ENCODE assay signal across 10 cellular contexts in the genomic region with DNA sequence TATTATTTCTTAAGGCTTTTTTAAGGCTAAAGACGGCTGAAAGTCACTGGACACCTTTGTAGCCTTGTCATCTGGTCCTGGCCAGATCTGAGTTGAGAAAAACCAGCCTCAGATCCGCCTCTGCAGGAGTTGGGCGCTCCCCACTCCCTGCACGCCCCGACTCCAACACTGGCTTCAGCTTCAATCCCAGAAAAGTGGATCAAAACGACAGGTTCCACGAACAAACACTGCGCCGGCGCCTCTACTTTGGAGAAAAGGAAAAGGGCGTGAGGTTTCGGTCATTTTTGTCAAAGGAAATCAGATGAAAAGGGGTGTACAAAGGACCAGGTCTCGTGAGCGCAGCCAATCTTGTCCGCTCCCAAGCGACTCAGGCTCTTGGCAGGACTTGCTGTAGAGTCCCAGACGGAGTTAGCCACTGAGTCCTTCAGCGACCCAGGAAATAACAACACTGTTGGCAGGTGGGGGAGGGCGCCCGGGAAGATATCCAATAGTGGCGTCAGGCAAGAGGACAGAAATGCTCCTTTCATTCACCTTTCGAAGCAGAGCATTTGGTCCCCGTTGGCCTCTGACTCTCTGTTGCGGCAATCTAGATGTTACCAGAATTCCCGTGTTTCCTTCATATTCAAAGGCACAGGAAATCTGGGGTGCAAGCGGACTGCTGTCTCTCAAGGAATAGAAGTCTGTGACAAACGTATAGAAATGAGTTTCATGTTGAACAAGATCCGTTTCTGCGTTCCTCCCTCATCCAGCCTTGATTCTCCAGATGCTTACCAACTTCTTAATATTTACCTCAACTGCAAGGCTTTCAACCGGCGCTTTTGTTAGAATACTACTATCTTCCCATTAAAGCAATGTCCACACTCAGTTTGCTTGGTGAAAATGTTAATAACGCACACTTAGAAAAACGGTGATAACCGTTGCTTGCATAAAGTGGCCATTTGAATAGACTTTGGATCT. TPM values are rescaled to one million over a fixed set of nuclear protein-coding genes. Genes with fewer than 3 reads are reported as not detected.
DNase-seq lines count a peak whose midpoint lies in the region; ATAC-seq, FAIRE-seq and TF ChIP-seq lines count a peak whose summit lies in the region.
"Had no signal": no experiment of that assay in that cellular context is flagged by ENCODE, and none has a peak within 500 bp of the region (broad histone marks: within the 10 kb centered on the region; RNA-seq: fewer than 3 reads in every experiment).

No MANE protein-coding gene starts in this region.

- DNase-seq in heart left ventricle (peak in 2 of 5 donors; percentile 31 to 52), Right ventricle myocardium inferior (ENCODE audit: missing footprints) (no peak), lung (ENCODE audit: low spot score) (peak; percentile 36), uterus (peak; percentile 17 to 36), SHP77 treated with DMSO at 0.1 percent for 48 hours (lab: John Stamatoyannopoulos, UW) (no peak), GM19239 (ENCODE audit: insufficient read length, low spot score) (no peak), GM19240 (ENCODE audit: insufficient read length, low spot score) (no peak)
- DNase-seq: T-helper 9 cell had no signal

- 8 to 14% (median 8%) methylated on average over 34 of the region's 34 CpGs for WGBS in heart left ventricle, 4 donors
- 9% methylated on average over 34 of the region's 34 CpGs for WGBS in lung, 2 donors

- H3K4me3 ChIP-seq in heart left ventricle (peak overlapping the region in 7 of 12 donors; percentile 0 to 63 (median 20)), lung (no peak overlapping the region), uterus (no peak overlapping the region)

- TF ChIP-seq CTCF in heart left ventricle (IDR thresholded peaks at IDR 0.05) (no peak), lung (IDR thresholded peaks at IDR 0.05; ENCODE audit: control extremely low read depth, extremely low read depth) (no peak), uterus (IDR thresholded peaks at IDR 0.05) (no peak)

- no peaks in the 10 kb centered on the region for H3K36me3 Mint-ChIP-seq in dendritic cell treated with granulocyte-macrophage colony-stimulating factor and Interleukin-4, amounts not matched to agents 40 ng/mL and 50 ng/mL, for 4 days (ENCODE audit: low read depth)

- TF ChIP-seq POLR2A in heart left ventricle (IDR thresholded peaks at IDR 0.05) (no peak), uterus (IDR thresholded peaks at IDR 0.05) (no peak)

- H3K9me3 Mint-ChIP-seq in dendritic cell treated with granulocyte-macrophage colony-stimulating factor and Interleukin-4, amounts not matched to agents 40 ng/mL and 50 ng/mL, for 4 days = no peaks in the 10 kb centered on the region

- peaks cover 0 to 13% (median 2%) of the 10 kb centered on the region in 12 donors for H3K9me3 ChIP-seq in heart left ventricle
- H3K9me3 ChIP-seq in lung (ENCODE audit: control insufficient read depth in 2 of 2, insufficient read depth in 1 of 2, low read length in 1 of 2) = peaks cover 0 to 6% of the 10 kb centered on the region in 2 donors
- H3K9me3 ChIP-seq in uterus = no peaks in the 10 kb centered on the region

- no peak for FAIRE-seq in GM19239 (lab: Jason Lieb, UNC)

- H3K27me3 ChIP-seq in heart left ventricle = peaks cover 0 to 44% (median 29%) of the 10 kb centered on the region in 9 donors
- no peaks in the 10 kb centered on the region for H3K27me3 ChIP-seq in lung (ENCODE audit: control insufficient read depth, insufficient read depth)
- peaks cover 0 to 4% of the 10 kb centered on the region in 2 donors for H3K27me3 ChIP-seq in uterus

- peak overlapping the region; percentile 55 for H3K4me3 Mint-ChIP-seq in dendritic cell treated with granulocyte-macrophage colony-stimulating factor and Interleukin-4, amounts not matched to agents 40 ng/mL and 50 ng/mL, for 4 days

- no peak overlapping the region for H3K27ac ChIP-seq in heart left ventricle
- no peak overlapping the region for H3K27ac ChIP-seq in lung (ENCODE audit: low read depth in 1 of 2, low read length in 1 of 2)
- H3K27ac ChIP-seq in uterus = no peak overlapping the region
- H3K27ac ChIP-seq: KMS-11 had no signal

- no peak overlapping the region for H3K27ac Mint-ChIP-seq in dendritic cell treated with granulocyte-macrophage colony-stimulating factor and Interleukin-4, amounts not matched to agents 40 ng/mL and 50 ng/mL, for 4 days

- ATAC-seq in heart left ventricle = peak; percentile 63 to 80 (median 70)
- ATAC-seq in Right ventricle myocardium inferior = no peak
- ATAC-seq in lung (ENCODE audit: insufficient read depth, low FRiP score) = no peak

- intact Hi-C loops in heart left ventricle (cut with DNase I) (no loop called here), Right ventricle myocardium inferior (cut with DNase I) (no loop called here), uterus (cut with DNase I; ENCODE audit: low total_unique reads) (no loop called here)
- intact Hi-C loops in dendritic cell treated with granulocyte-macrophage colony-stimulating factor and Interleukin-4, amounts not matched to agents 40 ng/mL and 50 ng/mL, for 4 days (cut with micrococcal nuclease) = loop anchor here (5.0 kb wide), 1 partner anchor 387 kb away; a partner anchor contains a TSS

- no peaks in the 10 kb centered on the region for H3K36me3 ChIP-seq in heart left ventricle
- H3K36me3 ChIP-seq in lung (ENCODE audit: control insufficient read depth in 2 of 2, insufficient read depth in 2 of 2, low read length in 2 of 2) = no peaks in the 10 kb centered on the region
- H3K36me3 ChIP-seq in uterus = no peaks in the 10 kb centered on the region

- peaks cover 27% of the 10 kb centered on the region for H3K4me1 Mint-ChIP-seq in dendritic cell treated with granulocyte-macrophage colony-stimulating factor and Interleukin-4, amounts not matched to agents 40 ng/mL and 50 ng/mL, for 4 days (ENCODE audit: low read depth)

- H3K4me1 ChIP-seq in heart left ventricle = peaks cover 0 to 28% (median 17%) of the 10 kb centered on the region in 12 donors
- H3K4me1 ChIP-seq in lung (ENCODE audit: control insufficient read depth in 2 of 2, insufficient read depth in 2 of 2, low read length in 2 of 2) = peaks cover 4 to 18% of the 10 kb centered on the region in 2 donors
- H3K4me1 ChIP-seq in uterus = no peaks in the 10 kb centered on the region

- H3K27me3 Mint-ChIP-seq in dendritic cell treated with granulocyte-macrophage colony-stimulating factor and Interleukin-4, amounts not matched to agents 40 ng/mL and 50 ng/mL, for 4 days = peaks cover 52% of the 10 kb centered on the region

RNA-seq across cellular contexts. Expression of a gene that starts 1.8 kb away (rescaled TPM):
- 1 to 10 TPM in 1 of 9 donors, under 1 TPM in 6, not detected in 2; 0.15 to 1.1 (median 0.23) TPM for total RNA-seq in heart left ventricle
- under 1 TPM; 0.15 to 0.38 TPM for polyA plus RNA-seq in heart left ventricle
- not detected for total RNA-seq in Right ventricle myocardium inferior
- 10 to 100 TPM in 1 of 2 donors, 1 to 10 TPM in 1; 9.6 to 10.2 TPM for total RNA-seq in lung
- polyA plus RNA-seq in lung = 1 to 10 TPM in 1 of 2 donors, under 1 TPM in 1; 0.98 to 4.1 TPM
- total RNA-seq in uterus = 1 to 10 TPM in 2 of 4 donors, not detected in 2; 1.9 to 2.5 TPM

Comparison
In these comparisons a context has a peak if more than half of its experiments do, and no peak if none do; other contexts are left out.
1. ATAC-seq: peak in heart left ventricle (4 of 4); none in Right ventricle myocardium inferior (single experiment) and lung (single experiment).
2. DNase-seq: peak in lung (single experiment) and uterus (2 of 2); none in Right ventricle myocardium inferior (single experiment), SHP77 treated with DMSO at 0.1 percent for 48 hours (single experiment), GM19239 (single experiment) and GM19240 (single experiment).
3. H3K4me3 ChIP-seq: peak in heart left ventricle (7 of 12); none in lung (single experiment) and uterus (0 of 2).